In genomic region chr6:52356017-52356416, GRCh38 we compare ENCODE assay signal across 27 cellular contexts.
"Had no signal": no experiment of that assay in that cellular context is flagged by ENCODE, and none has a peak within 500 bp of the region (broad histone marks: within the 10 kb centered on the region; RNA-seq: fewer than 3 reads in every experiment).

No MANE protein-coding gene starts in this region.

- H3K27ac ChIP-seq: epithelial cell of prostate, esophagus muscularis mucosa, foreskin keratinocyte, heart right ventricle, left ventricle myocardium inferior, lower lobe of right lung, ovary, psoas muscle, skin epidermis, stomach, thyroid gland, upper lobe of left lung had no signal

- FAIRE-seq: islet of Langerhans, urothelium cell line had no signal

- H3K9me3 ChIP-seq: esophagus muscularis mucosa, heart right ventricle, left ventricle myocardium inferior, lower lobe of right lung, ovary, psoas muscle, stomach, thyroid gland, upper lobe of left lung had no signal

- ATAC-seq: foreskin keratinocyte; heart right ventricle; left cardiac atrium; lower lobe of right lung; natural killer cell; psoas muscle; right cardiac atrium; stimulated activated effector memory CD8-positive, alpha-beta T cell treated with anti-CD3 and anti-CD28 coated beads, Interleukin-12 subunit alpha, Interleukin-12 subunit beta, amount 100 ng/mL, for 72 hours had no signal

- H3K4me1 ChIP-seq: psoas muscle, thyroid gland had no signal

- H3K27me3 ChIP-seq: esophagus muscularis mucosa, foreskin keratinocyte, ovary, stomach, thyroid gland, upper lobe of left lung had no signal

- H3K4me3 ChIP-seq: esophagus muscularis mucosa, heart right ventricle, left ventricle myocardium inferior, lower lobe of right lung, ovary, psoas muscle, skin epidermis, stomach, thyroid gland, upper lobe of left lung had no signal

- DNase-seq: effector CD8-positive, alpha-beta T cell; endodermal cell; foreskin keratinocyte; glutamatergic neuron; heart right ventricle; hippocampal formation; left cardiac atrium; left ventricle myocardium inferior; lower lobe of right lung; natural killer cell; occipital lobe; ovary; posterior cingulate gyrus; psoas muscle; right cardiac atrium; stimulated activated CD4-positive, alpha-beta T cell treated with anti-CD3 and anti-CD28 coated beads, Interleukin-1b, Interleukin-23, amount 100 ng/mL, for 48 hours; stimulated activated CD4-positive, alpha-beta T cell treated with anti-CD3 and anti-CD28 coated beads, Interleukin-4, amount 100 ng/mL, for 1 hour; stimulated activated naive CD4-positive, alpha-beta T cell treated with Interleukin-2 at 50 U/mL for 16 hours; stomach; thyroid gland; upper lobe of left lung had no signal

- H3K36me3 ChIP-seq: esophagus muscularis mucosa, heart right ventricle, left ventricle myocardium inferior, lower lobe of right lung, ovary, stomach, thyroid gland, upper lobe of left lung had no signal
